ENCODE assay signal across 19 cellular contexts in the genomic region with DNA sequence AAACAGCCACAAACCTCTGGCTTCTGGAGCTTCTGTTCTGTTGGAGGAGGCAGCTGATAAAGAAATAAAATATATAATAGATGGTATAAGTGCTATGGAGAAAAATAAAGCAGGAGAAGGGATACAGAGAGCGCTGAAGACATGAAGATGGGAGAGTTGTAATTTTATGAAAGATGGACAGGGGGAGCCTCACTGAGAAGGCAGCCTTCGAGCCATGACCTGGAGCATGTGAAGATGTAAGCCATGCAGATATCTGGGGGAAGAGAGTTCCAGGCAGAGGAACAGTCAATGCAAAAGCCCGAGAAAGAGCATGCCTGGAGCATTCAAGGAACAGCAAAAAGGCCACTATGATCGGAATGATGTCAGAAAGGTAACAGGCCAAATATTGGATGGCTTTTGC.
DNase-seq lines count a peak whose midpoint lies in the region; ATAC-seq and TF ChIP-seq lines count a peak whose summit lies in the region.
"Had no signal": no experiment of that assay in that cellular context is flagged by ENCODE, and none has a peak within 500 bp of the region (broad histone marks: within the 10 kb centered on the region; RNA-seq: fewer than 3 reads in every experiment).

No MANE protein-coding gene starts in this region.

- no peak overlapping the region for H3K4me3 Mint-ChIP-seq in chondrocyte (ENCODE audit: unreplicated experiment)
- no peak overlapping the region for H3K4me3 Mint-ChIP-seq in neural progenitor cell
- H3K4me3 Mint-ChIP-seq: activated naive CD8-positive, alpha-beta T cell treated with anti-CD3 and anti-CD28 coated beads, Interleukin-2, amount 50 U/mL, for 24 hours; activated T-cell treated with anti-CD3 and anti-CD28 coated beads, Interleukin-2, amount 50 U/mL, for 24 hours; CD4-positive, alpha-beta memory T cell had no signal

- H3K4me1 Mint-ChIP-seq in chondrocyte (ENCODE audit: low read depth) (no peaks in the 10 kb centered on the region), neural progenitor cell (no peaks in the 10 kb centered on the region)
- H3K4me1 Mint-ChIP-seq: activated naive CD8-positive, alpha-beta T cell treated with anti-CD3 and anti-CD28 coated beads, Interleukin-2, amount 50 U/mL, for 24 hours; CD4-positive, alpha-beta memory T cell; naive B cell had no signal

- ATAC-seq in HG03378 (IDR thresholded peaks at IDR 0.05; ENCODE audit: unreplicated experiment) = no peak
- ATAC-seq: activated naive CD8-positive, alpha-beta T cell treated with anti-CD3 and anti-CD28 coated beads, Interleukin-2, amount 50 U/mL, for 24 hours; heart right ventricle; left ventricle myocardium superior had no signal

- DNase-seq in EL = peak; percentile 8
- peak; percentile 36 for DNase-seq in HuH-7 (ENCODE audit: low spot score)
- no peak for DNase-seq in chondrocyte (ENCODE audit: low spot score)
- DNase-seq in neural progenitor cell (ENCODE audit: low spot score) = no peak
- no peak for DNase-seq in NOMO-1 treated with DMSO at 0.1 percent for 48 hours (lab: John Stamatoyannopoulos, UW; ENCODE audit: unreplicated experiment)
- no peak for DNase-seq in lower leg skin (ENCODE audit: low spot score in 2 of 2)
- DNase-seq in NCI-H1092 (lab: John Stamatoyannopoulos, UW) = no peak
- DNase-seq: activated CD4-positive, alpha-beta T cell treated with anti-CD3 and anti-CD28 coated beads, Interleukin-2, amount 50 U/mL, for 1 hour; activated naive CD8-positive, alpha-beta T cell treated with anti-CD3 and anti-CD28 coated beads, Interleukin-2, amount 50 U/mL, for 24 hours; activated T-cell treated with anti-CD3 and anti-CD28 coated beads, Interleukin-2, amount 50 U/mL, for 24 hours; CD4-positive, alpha-beta memory T cell; cerebellar nuclear complex; heart right ventricle; left ventricle myocardium superior; naive B cell; NCI-H2107; stimulated activated CD4-positive, alpha-beta T cell treated with anti-CD3 and anti-CD28 coated beads, Interleukin-2, amount 100 ng/mL, for 24 hours; testis had no signal

- H3K9me3 Mint-ChIP-seq in chondrocyte (ENCODE audit: low read depth) (no peaks in the 10 kb centered on the region), neural progenitor cell (no peaks in the 10 kb centered on the region)
- H3K9me3 Mint-ChIP-seq: activated naive CD8-positive, alpha-beta T cell treated with anti-CD3 and anti-CD28 coated beads, Interleukin-2, amount 50 U/mL, for 24 hours; activated T-cell treated with anti-CD3 and anti-CD28 coated beads, Interleukin-2, amount 50 U/mL, for 24 hours had no signal

- 94 to 96% methylated on average over 4 of the region's 4 CpGs for WGBS in lower leg skin, 2 donors

- H3K79me2 ChIP-seq in neural progenitor cell (ENCODE audit: low read depth) = no peaks in the 10 kb centered on the region

- intact Hi-C loops in lower leg skin (cut with DNase I; ENCODE audit: low total_unique reads) = no loop called here

- no peaks in the 10 kb centered on the region for H3K27me3 ChIP-seq in neural progenitor cell
- H3K27me3 ChIP-seq: heart right ventricle, testis had no signal

- H3K36me3 ChIP-seq in neural progenitor cell = no peaks in the 10 kb centered on the region

- H3K27me3 Mint-ChIP-seq in chondrocyte (ENCODE audit: low read depth) = peaks cover 7% of the 10 kb centered on the region
- peaks cover 2% of the 10 kb centered on the region for H3K27me3 Mint-ChIP-seq in neural progenitor cell (ENCODE audit: insufficient read depth, low read depth)

- no peaks in the 10 kb centered on the region for H3K9me3 ChIP-seq in neural progenitor cell (ENCODE audit: low read depth)
- H3K9me3 ChIP-seq: heart right ventricle, testis had no signal

- H3K9ac ChIP-seq in neural progenitor cell = no peak overlapping the region

- H3K4me3 ChIP-seq in neural progenitor cell (no peak overlapping the region), lower leg skin (ENCODE audit: low read depth, poor library complexity, severe bottlenecking) (no peak overlapping the region)
- H3K4me3 ChIP-seq: heart right ventricle, testis had no signal

- H3K27ac ChIP-seq in neural progenitor cell = no peak overlapping the region
- H3K27ac ChIP-seq: heart right ventricle, testis had no signal

- no peak overlapping the region for H3K4me2 ChIP-seq in neural progenitor cell

- no peaks in the 10 kb centered on the region for H3K36me3 Mint-ChIP-seq in chondrocyte (ENCODE audit: low read depth)
- H3K36me3 Mint-ChIP-seq in neural progenitor cell = peaks cover 2% of the 10 kb centered on the region
- H3K36me3 Mint-ChIP-seq: CD4-positive, alpha-beta memory T cell; naive B cell had no signal

- TF ChIP-seq CTCF in chondrocyte (IDR thresholded peaks at IDR 0.05) (peak; percentile 46), neural progenitor cell (IDR thresholded peaks at IDR 0.05) (peak; percentile 24), lower leg skin (IDR thresholded peaks at IDR 0.05) (no peak)

- H3F3A ChIP-seq in neural progenitor cell (ENCODE audit: low read depth) = no peaks in the 10 kb centered on the region

- no peak overlapping the region for H3K27ac Mint-ChIP-seq in chondrocyte (ENCODE audit: unreplicated experiment)
- no peak overlapping the region for H3K27ac Mint-ChIP-seq in neural progenitor cell
- H3K27ac Mint-ChIP-seq: activated naive CD8-positive, alpha-beta T cell treated with anti-CD3 and anti-CD28 coated beads, Interleukin-2, amount 50 U/mL, for 24 hours; activated T-cell treated with anti-CD3 and anti-CD28 coated beads, Interleukin-2, amount 50 U/mL, for 24 hours; CD4-positive, alpha-beta memory T cell; naive B cell had no signal

- no peak for TF ChIP-seq POLR2A in lower leg skin (IDR thresholded peaks at IDR 0.05)

- H3K4me1 ChIP-seq in neural progenitor cell = no peaks in the 10 kb centered on the region
- H3K4me1 ChIP-seq: heart right ventricle, testis had no signal

- no peaks in the 10 kb centered on the region for H4K20me1 ChIP-seq in neural progenitor cell (ENCODE audit: low read depth)

- no peak overlapping the region for H2AFZ ChIP-seq in neural progenitor cell (replicated peaks)

Comparison
In these comparisons a context has a peak if more than half of its experiments do, and no peak if none do; other contexts are left out.
1. DNase-seq: peak in EL (single experiment) and HuH-7 (single experiment); none in chondrocyte (single experiment), neural progenitor cell (single experiment), NOMO-1 treated with DMSO at 0.1 percent for 48 hours (single experiment), lower leg skin (0 of 2) and NCI-H1092 (single experiment).
2. CTCF ChIP-seq: peak in chondrocyte (single experiment) and neural progenitor cell (single experiment); none in lower leg skin (0 of 3).